ENCODE assay signal across 14 cellular contexts in the genomic region with DNA sequence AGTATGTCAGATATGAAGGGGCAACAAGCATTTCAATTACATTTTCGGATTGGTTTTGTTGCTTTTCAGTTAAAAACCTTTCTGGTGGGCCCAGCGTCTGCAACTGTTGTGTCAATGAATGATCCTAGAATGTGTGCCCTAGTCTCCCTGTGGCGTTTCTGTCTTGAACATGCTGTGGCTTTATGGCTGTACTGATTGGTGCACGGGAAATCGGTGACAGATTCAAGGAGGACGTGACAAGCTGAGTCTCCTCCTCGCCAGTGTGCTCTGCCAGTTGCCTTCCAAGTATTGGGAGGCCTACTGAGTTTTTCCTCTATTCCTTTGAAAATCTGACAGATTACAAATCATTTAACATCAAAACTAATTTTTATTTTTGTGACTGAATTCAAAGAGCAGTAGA.
DNase-seq lines count a peak whose midpoint lies in the region; ATAC-seq and TF ChIP-seq lines count a peak whose summit lies in the region.
"Had no signal": no experiment of that assay in that cellular context is flagged by ENCODE, and none has a peak within 500 bp of the region (broad histone marks: within the 10 kb centered on the region; RNA-seq: fewer than 3 reads in every experiment).

No MANE protein-coding gene starts in this region.

- H3K4me1 Mint-ChIP-seq in glutamatergic neuron (ENCODE audit: low read depth, unreplicated experiment) = peaks cover 22% of the 10 kb centered on the region
- H3K4me1 Mint-ChIP-seq in stimulated activated naive B cell treated with anti-CD40 and anti-IgM and Interleukin-4, amounts not matched to agents 10 μg/mL and 1 μg/mL and 100 μg/mL, for 72 hours = no peaks in the 10 kb centered on the region

- H3K27ac ChIP-seq in heart right ventricle = no peak overlapping the region
- H3K27ac ChIP-seq: C4-2B, HL-60 had no signal

- no peak for TF ChIP-seq CTCF in heart right ventricle (IDR thresholded peaks at IDR 0.05)
- no peak for TF ChIP-seq CTCF in glutamatergic neuron (IDR thresholded peaks at IDR 0.05; ENCODE audit: partially characterized antibody, unreplicated experiment)

- no peaks in the 10 kb centered on the region for H3K27me3 Mint-ChIP-seq in glutamatergic neuron (ENCODE audit: unreplicated experiment)
- H3K27me3 Mint-ChIP-seq in stimulated activated naive B cell treated with anti-CD40 and anti-IgM and Interleukin-4, amounts not matched to agents 10 μg/mL and 1 μg/mL and 100 μg/mL, for 72 hours = no peaks in the 10 kb centered on the region
- H3K27me3 Mint-ChIP-seq: CD4-positive, alpha-beta T cell had no signal

- no peaks in the 10 kb centered on the region for H3K9me3 ChIP-seq in heart right ventricle
- H3K9me3 ChIP-seq: Caco-2 had no signal

- peak overlapping the region; percentile 71 for H3K27ac Mint-ChIP-seq in glutamatergic neuron (ENCODE audit: unreplicated experiment)
- H3K27ac Mint-ChIP-seq in stimulated activated naive B cell treated with anti-CD40 and anti-IgM and Interleukin-4, amounts not matched to agents 10 μg/mL and 1 μg/mL and 100 μg/mL, for 72 hours = peak overlapping the region; percentile 47
- H3K27ac Mint-ChIP-seq: CD4-positive, alpha-beta T cell; GM23338 had no signal

- WGBS in heart right ventricle, 2 donors = 53 to 54% methylated on average over 7 of the region's 7 CpGs

- ATAC-seq in heart right ventricle = peak in 5 of 8 donors; percentile 32 to 66 (median 55)
- ATAC-seq in Right ventricle myocardium inferior = no peak
- no peak for ATAC-seq in stimulated activated naive B cell treated with anti-CD40 and anti-IgM and Interleukin-4, amounts not matched to agents 10 μg/mL and 1 μg/mL and 100 μg/mL, for 72 hours (replicated peaks)
- ATAC-seq: GM23338 had no signal

- H3K9me3 Mint-ChIP-seq in glutamatergic neuron (ENCODE audit: unreplicated experiment) = no peaks in the 10 kb centered on the region
- peaks cover 0 to 3% of the 10 kb centered on the region in 2 donors for H3K9me3 Mint-ChIP-seq in stimulated activated naive B cell treated with anti-CD40 and anti-IgM and Interleukin-4, amounts not matched to agents 10 μg/mL and 1 μg/mL and 100 μg/mL, for 72 hours
- H3K9me3 Mint-ChIP-seq: GM23338 had no signal

- no peak overlapping the region for H3K4me3 Mint-ChIP-seq in glutamatergic neuron (ENCODE audit: unreplicated experiment)
- no peak overlapping the region for H3K4me3 Mint-ChIP-seq in stimulated activated naive B cell treated with anti-CD40 and anti-IgM and Interleukin-4, amounts not matched to agents 10 μg/mL and 1 μg/mL and 100 μg/mL, for 72 hours
- H3K4me3 Mint-ChIP-seq: CD4-positive, alpha-beta T cell; GM23338 had no signal

- peaks cover 0 to 48% (median 0%) of the 10 kb centered on the region in 9 donors for H3K36me3 ChIP-seq in heart right ventricle

- DNase-seq in heart right ventricle (no peak), Right ventricle myocardium inferior (ENCODE audit: missing footprints) (no peak), NCI-H69 (lab: John Stamatoyannopoulos, UW) (peak; percentile 7), glutamatergic neuron (no peak), NCI-H1092 treated with DMSO at 0.1 percent for 48 hours (lab: John Stamatoyannopoulos, UW) (no peak)
- DNase-seq in stimulated activated naive B cell treated with anti-CD40 and anti-IgM and Interleukin-4, amounts not matched to agents 10 μg/mL and 1 μg/mL and 100 μg/mL, for 72 hours = no peak
- DNase-seq in activated T-cell treated with anti-CD3 and anti-CD28 coated beads, Interleukin-2, amount 50 U/mL, for 1 hour = no peak
- DNase-seq: Caco-2; CD4-positive, alpha-beta T cell; GDM1; HCEC 1CT had no signal

- H3K36me3 Mint-ChIP-seq in glutamatergic neuron (ENCODE audit: unreplicated experiment) = no peaks in the 10 kb centered on the region
- no peaks in the 10 kb centered on the region for H3K36me3 Mint-ChIP-seq in stimulated activated naive B cell treated with anti-CD40 and anti-IgM and Interleukin-4, amounts not matched to agents 10 μg/mL and 1 μg/mL and 100 μg/mL, for 72 hours

- intact Hi-C loops in heart right ventricle (cut with DNase I) = no loop called here
- intact Hi-C loops in Right ventricle myocardium inferior (cut with DNase I) = no loop called here

- no peak overlapping the region for H3K4me3 ChIP-seq in heart right ventricle
- H3K4me3 ChIP-seq: GM23338 had no signal

- peaks cover 0 to 18% (median 0%) of the 10 kb centered on the region in 9 donors for H3K4me1 ChIP-seq in heart right ventricle

- no peaks in the 10 kb centered on the region for H3K27me3 ChIP-seq in heart right ventricle

Comparison
In these comparisons a context has a peak if more than half of its experiments do, and no peak if none do; other contexts are left out.
1. ATAC-seq: peak in heart right ventricle (5 of 8); none in Right ventricle myocardium inferior (single experiment) and stimulated activated naive B cell treated with anti-CD40 and anti-IgM and Interleukin-4, amounts not matched to agents 10 μg/mL and 1 μg/mL and 100 μg/mL, for 72 hours (0 of 2).